In genomic region chr12:80632835-80633234, GRCh38 we compare ENCODE assay signal across 12 cellular contexts.
DNase-seq lines count a peak whose midpoint lies in the region; ATAC-seq, FAIRE-seq and TF ChIP-seq lines count a peak whose summit lies in the region.
"Had no signal": no experiment of that assay in that cellular context is flagged by ENCODE, and none has a peak within 500 bp of the region (broad histone marks: within the 10 kb centered on the region; RNA-seq: fewer than 3 reads in every experiment).

No MANE protein-coding gene starts in this region.

- no peak for TF ChIP-seq EP300 in HepG2 (IDR thresholded peaks at IDR 0.05; ENCODE audit: low read depth in 2 of 2, low read length in 2 of 2)
- no peak for TF ChIP-seq EP300 in HepG2 (CRISPR knock-in tag; IDR thresholded peaks at IDR 0.05; ENCODE audit: borderline replicate concordance)

- H2AFZ ChIP-seq in DND-41 (ENCODE audit: low read depth, low read length) (no peak overlapping the region), HepG2 (ENCODE audit: low read length) (no peak overlapping the region)

- no peak overlapping the region for H3K4me3 Mint-ChIP-seq in activated T-cell treated with anti-CD3 and anti-CD28 coated beads, Interleukin-2, amount 50 U/mL, for 24 hours
- H3K4me3 Mint-ChIP-seq: activated CD8-positive, alpha-beta memory T cell treated with anti-CD3 and anti-CD28 coated beads, Interleukin-2, amount 10 ng/mL, durations not matched to agents 7 days and 5 days had no signal

- no peaks in the 10 kb centered on the region for H3K4me1 ChIP-seq in DND-41 (ENCODE audit: insufficient read depth, low read length)
- no peaks in the 10 kb centered on the region for H3K4me1 ChIP-seq in HepG2 (ENCODE audit: insufficient read depth, low read length)

- TF ChIP-seq POLR2A in HepG2 (IDR thresholded peaks at IDR 0.05; ENCODE audit: insufficient read depth in 1 of 2, low read depth in 2 of 2, low read length in 2 of 2), result no peak

- ATAC-seq in DND-41 (ENCODE audit: insufficient read depth, low read depth) (no peak), HepG2 (peak; percentile 75), HG03521 (IDR thresholded peaks at IDR 0.05; ENCODE audit: unreplicated experiment) (no peak)
- ATAC-seq: activated CD8-positive, alpha-beta memory T cell treated with anti-CD3 and anti-CD28 coated beads, Interleukin-2, amount 10 ng/mL, durations not matched to agents 7 days and 5 days had no signal

- CTCF ChIA-PET in HepG2 (lab: Yijun Ruan, JAX; ENCODE audit: low intra/inter-chr PET ratio, low total read pairs), result no interaction called here

- H3K27me3 ChIP-seq in DND-41 (ENCODE audit: insufficient read depth, low read length, poor library complexity), result no peaks in the 10 kb centered on the region
- no peaks in the 10 kb centered on the region for H3K27me3 ChIP-seq in WERI-Rb-1 (ENCODE audit: insufficient read depth, low read depth, severe bottlenecking)
- no peaks in the 10 kb centered on the region for H3K27me3 ChIP-seq in HepG2 (ENCODE audit: control insufficient read depth in 1 of 2, insufficient read depth in 2 of 2, low read length in 2 of 2)

- H3K36me3 Mint-ChIP-seq in activated T-cell treated with anti-CD3 and anti-CD28 coated beads, Interleukin-2, amount 50 U/mL, for 24 hours (ENCODE audit: low read depth), result no peaks in the 10 kb centered on the region
- H3K36me3 Mint-ChIP-seq: activated CD8-positive, alpha-beta memory T cell treated with anti-CD3 and anti-CD28 coated beads, Interleukin-2, amount 10 ng/mL, durations not matched to agents 7 days and 5 days had no signal

- H3K4me1 Mint-ChIP-seq in activated T-cell treated with anti-CD3 and anti-CD28 coated beads, Interleukin-2, amount 50 U/mL, for 24 hours (ENCODE audit: low read depth), result no peaks in the 10 kb centered on the region
- H3K4me1 Mint-ChIP-seq: activated CD8-positive, alpha-beta memory T cell treated with anti-CD3 and anti-CD28 coated beads, Interleukin-2, amount 10 ng/mL, durations not matched to agents 7 days and 5 days had no signal

- H4K20me1 ChIP-seq in DND-41 (ENCODE audit: insufficient read depth, low read length) (no peaks in the 10 kb centered on the region), HepG2 (ENCODE audit: insufficient read depth, low read length) (no peaks in the 10 kb centered on the region)

- no peaks in the 10 kb centered on the region for H3K27me3 Mint-ChIP-seq in activated T-cell treated with anti-CD3 and anti-CD28 coated beads, Interleukin-2, amount 50 U/mL, for 24 hours
- H3K27me3 Mint-ChIP-seq: activated CD8-positive, alpha-beta memory T cell treated with anti-CD3 and anti-CD28 coated beads, Interleukin-2, amount 10 ng/mL, durations not matched to agents 7 days and 5 days had no signal

- POLR2A ChIA-PET in HepG2 (lab: Yijun Ruan, JAX), result no interaction called here

- no peak overlapping the region for H3K27ac Mint-ChIP-seq in activated T-cell treated with anti-CD3 and anti-CD28 coated beads, Interleukin-2, amount 50 U/mL, for 24 hours
- H3K27ac Mint-ChIP-seq: activated CD8-positive, alpha-beta memory T cell treated with anti-CD3 and anti-CD28 coated beads, Interleukin-2, amount 10 ng/mL, durations not matched to agents 7 days and 5 days had no signal

- BruUV-seq in HepG2 (replicated peaks; lab: Mats Ljungman, UMichigan), result no TSS peak

- TF ChIP-seq RAD21 in HepG2 (CRISPR knock-in tag; IDR thresholded peaks at IDR 0.05), result no peak

- TF ChIP-seq CTCF in DND-41 (IDR thresholded peaks at IDR 0.05; ENCODE audit: borderline replicate concordance, extremely low read depth, low read length, poor library complexity, severe bottlenecking), result peak; percentile 12
- peak; percentile 55 for TF ChIP-seq CTCF in WERI-Rb-1 (IDR thresholded peaks at IDR 0.05; ENCODE audit: low read depth, low read length)
- TF ChIP-seq CTCF in HepG2 (CRISPR knock-in tag; IDR thresholded peaks at IDR 0.05), result peak; percentile 53

- 7% methylated on average over 4 of the region's 4 CpGs for WGBS in HepG2 (ENCODE audit: low lambda C conversion rate)

- intact Hi-C loops in HepG2 (cut with micrococcal nuclease; ENCODE audit: unreplicated experiment), result loop anchor here (1.0 to 10.0 kb wide), 2 partner anchors 19 to 132 kb away; no protein-coding TSS in a partner anchor

- H3K79me2 ChIP-seq in DND-41 (ENCODE audit: insufficient read depth, low read length) (no peaks in the 10 kb centered on the region), HepG2 (ENCODE audit: insufficient read depth, low read length) (no peaks in the 10 kb centered on the region)

- H3K27ac ChIP-seq in DND-41 (ENCODE audit: low read length) (no peak overlapping the region), WERI-Rb-1 (no peak overlapping the region), HepG2 (ENCODE audit: extremely low read length, insufficient read depth, low read length) (no peak overlapping the region)
- H3K27ac ChIP-seq: epithelial cell of prostate, thoracic aorta had no signal

- FAIRE-seq in HepG2 (lab: Jason Lieb, UNC), result no peak

- peaks cover 2% of the 10 kb centered on the region for H3K9me3 Mint-ChIP-seq in activated T-cell treated with anti-CD3 and anti-CD28 coated beads, Interleukin-2, amount 50 U/mL, for 24 hours

- in situ Hi-C loops in HepG2 (cut with HindIII; ENCODE audit: extremely low pct_ligation_motif_present, low pct_unique_long_range_greater_than_20kb), result no loop called here

- H3K4me3 ChIP-seq in DND-41 (ENCODE audit: low read depth in 1 of 2, low read length in 2 of 2), result no peak overlapping the region
- H3K4me3 ChIP-seq in WERI-Rb-1 (ENCODE audit: low read depth, low read length), result no peak overlapping the region
- H3K4me3 ChIP-seq in HepG2 (replicated peaks in 1 of 3; ENCODE audit: insufficient read depth in 1 of 3, low read depth in 2 of 3, low read length in 3 of 3), result no peak overlapping the region
- H3K4me3 ChIP-seq: thoracic aorta had no signal

- H3K9ac ChIP-seq in DND-41 (ENCODE audit: low read depth, low read length) (no peak overlapping the region), HepG2 (ENCODE audit: insufficient read depth, low read depth, low read length) (no peak overlapping the region)

- DNase-seq in DND-41 (no peak), HT-29 (ENCODE audit: low spot score) (peak; percentile 39), WERI-Rb-1 (peak; percentile 36), HepG2 (ENCODE audit: low spot score) (peak; percentile 23)
- DNase-seq in stimulated activated CD8-positive, alpha-beta memory T cell treated with anti-CD3 and anti-CD28 coated beads, Interleukin-4, amount 100 ng/mL, for 48 hours, result no peak
- no peak for DNase-seq in activated CD4-positive, alpha-beta T cell treated with anti-CD3 and anti-CD28 coated beads, Interleukin-2, amount 50 U/mL, for 4 hours
- no peak for DNase-seq in activated T-cell treated with anti-CD3 and anti-CD28 coated beads, Interleukin-2, amount 50 U/mL, for 24 hours
- DNase-seq: activated CD8-positive, alpha-beta memory T cell treated with anti-CD3 and anti-CD28 coated beads, Interleukin-2, amount 10 ng/mL, durations not matched to agents 7 days and 5 days; NCI-H1092 treated with DMSO at 0.1 percent for 48 hours had no signal

- H3K36me3 ChIP-seq in DND-41 (ENCODE audit: insufficient read depth, low read length), result no peaks in the 10 kb centered on the region
- no peaks in the 10 kb centered on the region for H3K36me3 ChIP-seq in WERI-Rb-1
- no peaks in the 10 kb centered on the region for H3K36me3 ChIP-seq in HepG2 (replicated peaks in 1 of 2; ENCODE audit: control insufficient read depth in 1 of 2, insufficient read depth in 2 of 2, low read length in 2 of 2)
- H3K36me3 ChIP-seq: thoracic aorta had no signal

- H3K9me3 ChIP-seq in DND-41 (ENCODE audit: insufficient read depth, low read length, severe bottlenecking) (no peaks in the 10 kb centered on the region), WERI-Rb-1 (ENCODE audit: severe bottlenecking) (no peaks in the 10 kb centered on the region), HepG2 (ENCODE audit: low read length) (no peaks in the 10 kb centered on the region)
- H3K9me3 ChIP-seq: thoracic aorta had no signal

- no peak overlapping the region for H3K4me2 ChIP-seq in DND-41 (ENCODE audit: insufficient read depth, low read length)
- no peak overlapping the region for H3K4me2 ChIP-seq in HepG2 (ENCODE audit: low read depth, low read length)

TF ChIP-seq in HepG2, 621 proteins besides CTCF, POLR2A, EP300 and RAD21 (continues in another document):
- no peak for TF ChIP-seq ZFP36L1 (CRISPR knock-in tag; IDR thresholded peaks at IDR 0.05)
- TF ChIP-seq DDIT3 (CRISPR knock-in tag; IDR thresholded peaks at IDR 0.05), result no peak
- no peak for TF ChIP-seq ZNF124 (CRISPR knock-in tag; IDR thresholded peaks at IDR 0.05)
- no peak for TF ChIP-seq HDAC1 (CRISPR knock-in tag; IDR thresholded peaks at IDR 0.05)
- no peak for TF ChIP-seq FOXK2 (IDR thresholded peaks at IDR 0.05)
- TF ChIP-seq ZNF724P (CRISPR knock-in tag; IDR thresholded peaks at IDR 0.05; ENCODE audit: borderline replicate concordance), result no peak
- no peak for TF ChIP-seq MXD3 (CRISPR knock-in tag; IDR thresholded peaks at IDR 0.05)
- TF ChIP-seq ZFX (CRISPR knock-in tag; IDR thresholded peaks at IDR 0.05; ENCODE audit: low read depth), result no peak
- no peak for TF ChIP-seq SMAD3 (CRISPR knock-in tag; IDR thresholded peaks at IDR 0.05)

Comparison
In these comparisons a context has a peak if more than half of its experiments do, and no peak if none do; other contexts are left out.
1. DNase-seq: peak in HT-29 (single experiment), WERI-Rb-1 (single experiment) and HepG2 (single experiment); none in DND-41 (single experiment), stimulated activated CD8-positive, alpha-beta memory T cell treated with anti-CD3 and anti-CD28 coated beads, Interleukin-4, amount 100 ng/mL, for 48 hours (single experiment), activated CD4-positive, alpha-beta T cell treated with anti-CD3 and anti-CD28 coated beads, Interleukin-2, amount 50 U/mL, for 4 hours (0 of 2) and activated T-cell treated with anti-CD3 and anti-CD28 coated beads, Interleukin-2, amount 50 U/mL, for 24 hours (single experiment).
2. Peak in every context shown above with its lines, with median percentiles within 50 percentile points of each other: CTCF ChIP-seq.